Comparison of ENCODE assay signal across 7 cellular contexts in genomic region chr5:149140197-149141002, GRCh38. TPM values are rescaled to one million over a fixed set of nuclear protein-coding genes. Genes with fewer than 3 reads are reported as not detected.
A peak's percentile ranks its signal among the peaks of the same experiment; 100 is the strongest.
DNase-seq lines count a peak whose midpoint lies in the region; ATAC-seq and TF ChIP-seq lines count a peak whose summit lies in the region.

No MANE protein-coding gene starts in this region.

- no peak overlapping the region for H3K9ac ChIP-seq in IMR-90 (ENCODE audit: low read depth, low read length)

- no peak overlapping the region for H3K27ac ChIP-seq in CD8-positive, alpha-beta memory T cell (ENCODE audit: low read depth, low read length)
- H3K27ac ChIP-seq in IMR-90 (ENCODE audit: insufficient read depth, low read length), result no peak overlapping the region

- H4K20me1 ChIP-seq in IMR-90 (ENCODE audit: insufficient read depth, low read length), result no peaks in the 10 kb centered on the region

- no peaks in the 10 kb centered on the region for H3K9me3 Mint-ChIP-seq in CD8-positive, alpha-beta memory T cell
- H3K9me3 Mint-ChIP-seq in chondrocyte (ENCODE audit: low read depth), result no peaks in the 10 kb centered on the region
- no peaks in the 10 kb centered on the region for H3K9me3 Mint-ChIP-seq in nephron

- dilution Hi-C loops in IMR-90 (cut with HindIII; ENCODE audit: low sequenced_read_pairs, unreplicated experiment), result no loop called here

- ATAC-seq in IMR-90 (ENCODE audit: low read depth) (no peak), GM18502 (IDR thresholded peaks at IDR 0.05; ENCODE audit: poor library complexity, unreplicated experiment) (no peak), GM21515 (IDR thresholded peaks at IDR 0.05; ENCODE audit: unreplicated experiment) (no peak)

- H2BK20ac ChIP-seq in IMR-90 (ENCODE audit: low read depth, low read length), result peak overlapping the region; percentile 98; the same call in 1 of the 2 replicates

- peak overlapping the region; percentile 98 for H2BK120ac ChIP-seq in IMR-90 (ENCODE audit: low read depth, low read length)

- peaks cover 27 to 34% of the 10 kb centered on the region in 2 donors for H3K27me3 Mint-ChIP-seq in CD8-positive, alpha-beta memory T cell
- H3K27me3 Mint-ChIP-seq in chondrocyte (ENCODE audit: low read depth) (no peaks in the 10 kb centered on the region), nephron (ENCODE audit: low read depth) (peaks cover 54% of the 10 kb centered on the region)

- no peak overlapping the region for H2AK9ac ChIP-seq in IMR-90 (replicated peaks; ENCODE audit: low read depth, low read length, poor library complexity)

- H3K9me1 ChIP-seq in IMR-90 (ENCODE audit: insufficient read depth, low read length), result peaks cover 18% of the 10 kb centered on the region; the same call in 1 of the 2 replicates

- CTCF ChIA-PET in CD8-positive, alpha-beta memory T cell (lab: Charles Lee), result interaction anchor here (1.0 to 4.4 kb wide), 11 partner anchors 12 to 159 kb away, joined by 3 to 50 read pairs (median 5); no protein-coding TSS in a partner anchor
- CTCF ChIA-PET in IMR-90 (lab: Yijun Ruan, JAX), result interaction anchor here (0.6 to 1.3 kb wide), 4 partner anchors 9 to 121 kb away, joined by 3 to 6 read pairs (median 3); no protein-coding TSS in a partner anchor

- H4K5ac ChIP-seq in IMR-90 (ENCODE audit: low read depth, low read length), result peak overlapping the region; percentile 94

- no peak for TF ChIP-seq RAD21 in IMR-90 (IDR thresholded peaks at IDR 0.05; ENCODE audit: low read length)

- H3K14ac ChIP-seq in IMR-90 (replicated peaks; ENCODE audit: low read depth, low read length), result peak overlapping the region; percentile 93

- no TSS peak for BruUV-seq in IMR-90 (replicated peaks; lab: Mats Ljungman, UMichigan)

- H3K36me3 ChIP-seq in CD8-positive, alpha-beta memory T cell (ENCODE audit: insufficient read depth, low read length), result no peaks in the 10 kb centered on the region
- H3K36me3 ChIP-seq in IMR-90 (ENCODE audit: control insufficient read depth, insufficient read depth, low read length), result no peaks in the 10 kb centered on the region

- peak overlapping the region; percentile 93 for H2BK15ac ChIP-seq in IMR-90 (ENCODE audit: low read depth, low read length)

- no peak overlapping the region; the same call in 1 of the 2 replicates for H3K23ac ChIP-seq in IMR-90 (ENCODE audit: low read depth, low read length)

- peak overlapping the region; percentile 79 to 98; a peak in 3 of 4 replicates for H4K8ac ChIP-seq in IMR-90 (ENCODE audit: low read depth in 2 of 2, low read length in 2 of 2)

- no peaks in the 10 kb centered on the region for H3K9me3 ChIP-seq in CD8-positive, alpha-beta memory T cell (ENCODE audit: low read length)
- H3K9me3 ChIP-seq in IMR-90 (ENCODE audit: control insufficient read depth, insufficient read depth, low read length), result no peaks in the 10 kb centered on the region

- TF ChIP-seq POLR2A in IMR-90 (IDR thresholded peaks at IDR 0.05; ENCODE audit: low read depth, low read length), result no peak

- H4K91ac ChIP-seq in IMR-90 (ENCODE audit: insufficient read depth, low read depth, low read length), result peak overlapping the region; percentile 96

- DNase-seq in CD8-positive, alpha-beta memory T cell, result no peak
- DNase-seq in IMR-90 (peak; percentile 30), chondrocyte (ENCODE audit: low spot score) (no peak), retina (no peak)

- H3K4me1 Mint-ChIP-seq in CD8-positive, alpha-beta memory T cell, result peaks cover 1 to 4% (median 4%) of the 10 kb centered on the region in 3 donors
- H3K4me1 Mint-ChIP-seq in chondrocyte (ENCODE audit: low read depth) (peaks cover 34% of the 10 kb centered on the region), nephron (peaks cover 8% of the 10 kb centered on the region)

- H3K27me3 ChIP-seq in CD8-positive, alpha-beta memory T cell (ENCODE audit: insufficient read depth, low read length, poor library complexity, severe bottlenecking), result peaks cover 13% of the 10 kb centered on the region
- no peaks in the 10 kb centered on the region for H3K27me3 ChIP-seq in IMR-90 (ENCODE audit: control insufficient read depth, insufficient read depth, low read length)

- H3K27ac Mint-ChIP-seq in CD8-positive, alpha-beta memory T cell, result peak overlapping the region in 1 of 8 donors; percentile 52
- H3K27ac Mint-ChIP-seq in chondrocyte (ENCODE audit: unreplicated experiment) (peak overlapping the region; percentile 32), nephron (no peak overlapping the region)

- H3K4me3 ChIP-seq in CD8-positive, alpha-beta memory T cell (ENCODE audit: low read length), result no peak overlapping the region
- no peak overlapping the region for H3K4me3 ChIP-seq in IMR-90 (ENCODE audit: insufficient read depth, low read depth, low read length)

- H2AFZ ChIP-seq in IMR-90 (replicated peaks; ENCODE audit: low read length, poor library complexity), result no peak overlapping the region

- H3K56ac ChIP-seq in IMR-90 (ENCODE audit: extremely low read depth, insufficient read depth, low read length), result no peak overlapping the region

- H3K79me1 ChIP-seq in IMR-90 (ENCODE audit: low read depth in 1 of 2, low read length in 2 of 2), result peaks cover 10 to 38% of the 10 kb centered on the region in 2 experiments

- H3K36me3 Mint-ChIP-seq in CD8-positive, alpha-beta memory T cell, result no peaks in the 10 kb centered on the region
- H3K36me3 Mint-ChIP-seq in chondrocyte (ENCODE audit: low read depth), result peaks cover 1% of the 10 kb centered on the region
- H3K36me3 Mint-ChIP-seq in nephron (ENCODE audit: low read depth), result no peaks in the 10 kb centered on the region

- peak overlapping the region in 5 of 7 donors; percentile 39 to 57 (median 49) for H3K4me3 Mint-ChIP-seq in CD8-positive, alpha-beta memory T cell
- H3K4me3 Mint-ChIP-seq in chondrocyte (ENCODE audit: unreplicated experiment) (no peak overlapping the region), nephron (peak overlapping the region; percentile 58 to 93 (median 68))

- TF ChIP-seq CTCF in IMR-90 (conservative IDR thresholded peaks at IDR 0.05; ENCODE audit: low read depth, low read length) (no peak), chondrocyte (IDR thresholded peaks at IDR 0.05) (no peak), nephron (IDR thresholded peaks at IDR 0.05; ENCODE audit: unreplicated experiment in 3 of 3) (no peak)

- peak overlapping the region; percentile 96 for H3K4ac ChIP-seq in IMR-90 (ENCODE audit: low read depth, low read length)

- POLR2A ChIA-PET in CD8-positive, alpha-beta memory T cell (lab: Charles Lee), result no interaction called here
- POLR2A ChIA-PET in IMR-90 (lab: Charles Lee; ENCODE audit: unreplicated experiment), result no interaction called here

- H2BK5ac ChIP-seq in IMR-90 (ENCODE audit: low read depth, low read length, poor library complexity, severe bottlenecking), result peak overlapping the region; percentile 54

- peak overlapping the region; percentile 97 for H2AK5ac ChIP-seq in IMR-90 (ENCODE audit: low read depth, low read length)

- WGBS in IMR-90 (ENCODE audit: extremely low coverage in 2 of 2, insufficient read length in 1 of 2), 2 experiments, result 100% methylated on average over 2 of the region's 11 CpGs; no CpG with 5 or more reads in 1 of the 2 experiments

- intact Hi-C loops in IMR-90 (cut with micrococcal nuclease), result loop anchor here (1.0 to 10.0 kb wide), 4 partner anchors 34 to 424 kb away; partner anchors contain the start of gene GRPEL2

- in situ Hi-C loops in IMR-90 (cut with MboI; ENCODE audit: low sequenced_read_pairs), result loop anchor here (5.0 kb wide), 1 partner anchor 72 kb away; no protein-coding TSS in a partner anchor

- no peak overlapping the region for H3K4me2 ChIP-seq in IMR-90 (ENCODE audit: low read depth, low read length)

- H3K18ac ChIP-seq in IMR-90 (ENCODE audit: low read depth, low read length), result peak overlapping the region; percentile 42; the same call in 1 of the 2 replicates

- H3K4me1 ChIP-seq in CD8-positive, alpha-beta memory T cell (ENCODE audit: insufficient read depth, low read length), result peaks cover 5% of the 10 kb centered on the region
- H3K4me1 ChIP-seq in IMR-90 (ENCODE audit: control insufficient read depth, insufficient read depth, low read length), result peaks cover 18% of the 10 kb centered on the region

TF ChIP-seq in IMR-90, 13 proteins besides CTCF, POLR2A, EP300 and RAD21:
- TF ChIP-seq USF2 (IDR thresholded peaks at IDR 0.05; ENCODE audit: low read depth, low read length) (0 out of 2 replicates have a peak, but pooled peaks have one; percentile 29), NFE2L2 (IDR thresholded peaks at IDR 0.05; ENCODE audit: low read depth, low read length) (no peak), RCOR1 (IDR thresholded peaks at IDR 0.05; ENCODE audit: insufficient replicate concordance, low read length) (no peak), BHLHE40 (IDR thresholded peaks at IDR 0.05; ENCODE audit: low read depth, low read length) (0 out of 2 replicates have a peak, but pooled peaks have one; percentile 12)
- TF ChIP-seq, protein P1, sequence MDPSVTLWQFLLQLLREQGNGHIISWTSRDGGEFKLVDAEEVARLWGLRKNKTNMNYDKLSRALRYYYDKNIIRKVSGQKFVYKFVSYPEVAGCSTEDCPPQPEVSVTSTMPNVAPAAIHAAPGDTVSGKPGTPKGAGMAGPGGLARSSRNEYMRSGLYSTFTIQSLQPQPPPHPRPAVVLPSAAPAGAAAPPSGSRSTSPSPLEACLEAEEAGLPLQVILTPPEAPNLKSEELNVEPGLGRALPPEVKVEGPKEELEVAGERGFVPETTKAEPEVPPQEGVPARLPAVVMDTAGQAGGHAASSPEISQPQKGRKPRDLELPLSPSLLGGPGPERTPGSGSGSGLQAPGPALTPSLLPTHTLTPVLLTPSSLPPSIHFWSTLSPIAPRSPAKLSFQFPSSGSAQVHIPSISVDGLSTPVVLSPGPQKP (IDR thresholded peaks at IDR 0.05; ENCODE audit: borderline replicate concordance, low read depth, low read length), result no peak

RNA-seq across cellular contexts. Expression of gene ABLIM3, which starts 0.9 kb away (rescaled TPM):
- under 1 TPM in 1 of 2 experiments, not detected in 1; 0.09 TPM for total RNA-seq in CD8-positive, alpha-beta memory T cell
- polyA plus RNA-seq in CD8-positive, alpha-beta memory T cell, result not detected
- total RNA-seq in IMR-90 (2012; rRNA removed) (33.3 and 34.2 TPM in 2 replicates), chondrocyte (7.6 to 16.0 TPM (median 15.4 TPM) in 3 replicates)
- 69.9 and 71.1 TPM in 2 replicates for polyA plus RNA-seq in IMR-90 (2012; rRNA removed)
- polyA plus RNA-seq in IMR-90 (2012; cell fraction: cytosol; rRNA removed), result 33.1 and 46.6 TPM in 2 replicates
- 125 and 174 TPM in 2 replicates for polyA plus RNA-seq in IMR-90 (2012; cell fraction: nucleus; rRNA removed; ENCODE audit: low replicate concordance)
